ENCODE assay signal across 16 cellular contexts in the genomic region with DNA sequence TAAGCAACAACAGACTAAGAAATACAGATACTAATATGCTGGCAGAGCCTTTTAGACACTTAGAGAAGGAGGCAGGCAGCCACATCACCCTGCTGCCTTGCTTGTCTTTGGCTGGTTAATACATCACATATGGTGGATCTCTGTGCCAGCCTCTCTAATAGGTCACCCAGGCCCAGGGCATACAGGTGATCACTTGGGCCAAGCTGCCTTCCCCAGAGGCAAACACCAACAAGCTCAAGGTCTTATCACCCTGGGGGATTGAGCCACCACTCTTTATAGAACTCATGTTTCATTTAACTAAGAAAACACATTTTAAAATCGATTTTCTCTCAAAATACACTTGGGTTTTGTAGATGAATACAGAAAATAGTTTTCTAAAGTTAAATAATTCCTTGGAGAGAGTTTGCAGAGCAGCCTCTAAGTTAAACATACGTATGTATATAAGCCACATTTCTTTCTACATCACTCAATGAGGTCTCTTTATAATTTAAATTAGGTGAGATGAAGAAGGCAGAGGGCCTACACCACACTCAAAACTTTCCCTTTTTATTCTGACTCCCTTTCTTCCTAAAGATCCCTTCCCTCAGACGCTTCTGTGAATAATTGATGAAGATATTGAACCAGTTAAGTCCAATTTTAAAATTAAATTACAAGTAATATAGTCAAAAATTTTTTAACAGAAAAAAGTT.
A peak's percentile ranks its signal among the peaks of the same experiment; 100 is the strongest.
DNase-seq lines count a peak whose midpoint lies in the region; ATAC-seq and TF ChIP-seq lines count a peak whose summit lies in the region.
"Had no signal": no experiment of that assay in that cellular context is flagged by ENCODE, and none has a peak within 500 bp of the region (broad histone marks: within the 10 kb centered on the region; RNA-seq: fewer than 3 reads in every experiment).

No MANE protein-coding gene starts in this region.

- CTCF ChIA-PET in Calu3 (lab: Charles Lee) = no interaction called here

- H3K36me3 Mint-ChIP-seq in Calu3 (ENCODE audit: insufficient read depth, unreplicated experiment) = no peaks in the 10 kb centered on the region
- H3K36me3 Mint-ChIP-seq: CD4-positive, CD25-positive, alpha-beta regulatory T cell; CD8-positive, alpha-beta T cell had no signal

- H3K9me3 Mint-ChIP-seq in Calu3 (ENCODE audit: low read depth, unreplicated experiment) = peaks cover 5% of the 10 kb centered on the region

- intact Hi-C loops in Calu3 (cut with micrococcal nuclease; ENCODE audit: unreplicated experiment) = no loop called here

- TF ChIP-seq CTCF in Calu3 (IDR thresholded peaks at IDR 0.05; ENCODE audit: unreplicated experiment) = no peak

- H3K4me1 Mint-ChIP-seq in Calu3 (ENCODE audit: low read depth, unreplicated experiment) = no peaks in the 10 kb centered on the region
- H3K4me1 Mint-ChIP-seq: B cell; CD4-positive, CD25-positive, alpha-beta regulatory T cell had no signal

- no TSS peak for BruUV-seq in Calu3 (replicated peaks; lab: Mats Ljungman, UMichigan)

- no peak overlapping the region for H3K27ac Mint-ChIP-seq in Calu3 (ENCODE audit: unreplicated experiment)
- H3K27ac Mint-ChIP-seq: B cell; CD4-positive, CD25-positive, alpha-beta regulatory T cell; CD8-positive, alpha-beta T cell had no signal

- H3K27me3 Mint-ChIP-seq in Calu3 (ENCODE audit: unreplicated experiment) = no peaks in the 10 kb centered on the region
- H3K27me3 Mint-ChIP-seq: B cell; CD4-positive, CD25-positive, alpha-beta regulatory T cell had no signal

- no peak for ATAC-seq in GM21737 (IDR thresholded peaks at IDR 0.05; ENCODE audit: unreplicated experiment)
- ATAC-seq: CD8-positive, alpha-beta T cell had no signal

- in situ Hi-C loops in G401 (cut with HindIII; ENCODE audit: low sequenced_read_pairs) = no loop called here

- no peak overlapping the region for H3K4me3 Mint-ChIP-seq in Calu3 (ENCODE audit: low read depth, unreplicated experiment)
- H3K4me3 Mint-ChIP-seq: B cell; CD4-positive, CD25-positive, alpha-beta regulatory T cell; CD8-positive, alpha-beta T cell had no signal

- DNase-seq in G401 (ENCODE audit: low spot score) (peak; percentile 31), NCI-H446 treated with DMSO at 0.1 percent for 48 hours (lab: John Stamatoyannopoulos, UW) (peak; percentile 3), cerebellum (ENCODE audit: low spot score) (peak; percentile 30), pons (ENCODE audit: low spot score) (peak; percentile 3), SKM-1 treated with dmso at 0.1 percent for 144 hours (lab: John Stamatoyannopoulos, UW; ENCODE audit: unreplicated experiment) (no peak), Calu3 (no peak)
- DNase-seq: Caco-2; CD4-positive, CD25-positive, alpha-beta regulatory T cell; CD8-positive, alpha-beta T cell; DMS 273 treated with DMSO at 0.1 percent for 48 hours; DMS79; EL; H7; HCEC 1CT had no signal

Comparison
In these comparisons a context has a peak if more than half of its experiments do, and no peak if none do; other contexts are left out.
1. DNase-seq: peak in G401 (single experiment), NCI-H446 treated with DMSO at 0.1 percent for 48 hours (single experiment), cerebellum (single experiment) and pons (single experiment); none in SKM-1 treated with dmso at 0.1 percent for 144 hours (single experiment) and Calu3 (single experiment).